3 cellular contexts compared by ENCODE assay signal in genomic region chr3:24413662-24414061, GRCh38.
DNase-seq lines count a peak whose midpoint lies in the region; ATAC-seq, FAIRE-seq and TF ChIP-seq lines count a peak whose summit lies in the region.
"Not testable (repeated sequence)": the region's sequence is repeated elsewhere in the genome, so short reads cannot be mapped to it uniquely, and the experiment has no call there.

No MANE protein-coding gene starts in this region.

- CTCF ChIA-PET in HEK293 (lab: Yijun Ruan, JAX); K562 (lab: Yijun Ruan, JAX; ENCODE audit: low intra/inter-chr PET ratio): not testable (repeated sequence)

- FAIRE-seq in K562 (lab: Jason Lieb, UNC), result not testable (repeated sequence)

- TF ChIP-seq CTCF in HEK293 (tag by site-specific recombination; IDR thresholded peaks at IDR 0.05); K562 (IDR thresholded peaks at IDR 0.05 in 2 of 3, conservative IDR thresholded peaks at IDR 0.05 in 1 of 3; ENCODE audit: insufficient read depth in 2 of 3, low read depth in 1 of 3, low read length in 3 of 3): not testable (repeated sequence)

- peak; percentile 11 for DNase-seq in Karpas-422
- not testable (repeated sequence) for DNase-seq in K562 (ENCODE audit: extremely low read depth in 1 of 4, low spot score in 3 of 4)

- 33% methylated on average over 5 of the region's 5 CpGs for WGBS in K562 (ENCODE audit: insufficient coverage, low coverage, missing lambda C conversion rate)

- H3K9me2 ChIP-seq in Karpas-422 (replicated peaks; ENCODE audit: insufficient read depth, low read length), result not testable (repeated sequence)

- POLR2A ChIA-PET in HEK293 (lab: Yijun Ruan, JAX); K562 (lab: Yijun Ruan, JAX): not testable (repeated sequence)

- not testable (repeated sequence) for TF ChIP-seq POLR2A in K562 (conservative IDR thresholded peaks at IDR 0.05)

- not testable (repeated sequence) for H3K4me3 ChIP-seq in HEK293 (ENCODE audit: low read depth, low read length); Karpas-422 (ENCODE audit: low read length); K562

- not testable (repeated sequence) for H3K9me1 ChIP-seq in K562 (ENCODE audit: control insufficient read depth, insufficient read depth, low read length)

- not testable (repeated sequence) for BruUV-seq in K562 (replicated peaks; lab: Mats Ljungman, UMichigan)

- TF ChIP-seq EP300 in K562 (IDR thresholded peaks at IDR 0.05; ENCODE audit: low read length), result not testable (repeated sequence)

- not testable (repeated sequence) for H3K9me3 ChIP-seq in HEK293 (ENCODE audit: control insufficient read depth, insufficient read depth, low read depth, low read length); Karpas-422 (ENCODE audit: low read length); K562 (replicated peaks; ENCODE audit: control insufficient read depth, insufficient read depth, low read depth, low read length)

- not testable (repeated sequence) for H3K27ac ChIP-seq in HEK293 (ENCODE audit: extremely low read depth, low read depth, low read length); Karpas-422 (ENCODE audit: low read length); K562 (ENCODE audit: extremely low read depth, low read depth, low read length)

- not testable (repeated sequence) for ATAC-seq in K562

- not testable (repeated sequence) for H2AFZ ChIP-seq in Karpas-422 (ENCODE audit: low read length); K562 (ENCODE audit: low read depth, low read length)

- H3K9ac ChIP-seq in Karpas-422 (ENCODE audit: low read length); K562 (ENCODE audit: insufficient read depth in 1 of 2, low read depth in 2 of 2, low read length in 2 of 2): not testable (repeated sequence)

- not testable (repeated sequence) for TF ChIP-seq RAD21 in K562 (CRISPR knock-in tag; conservative IDR thresholded peaks at IDR 0.05 in 1 of 2, IDR thresholded peaks at IDR 0.05 in 1 of 2)

- H3K27me3 ChIP-seq in Karpas-422 (ENCODE audit: low read length); K562 (ENCODE audit: control insufficient read depth in 2 of 2, insufficient read depth in 2 of 2, low read length in 2 of 2): not testable (repeated sequence)

- not testable (repeated sequence) for H3K4me1 ChIP-seq in HEK293 (ENCODE audit: control insufficient read depth, insufficient read depth, low read length); Karpas-422 (ENCODE audit: low read length); K562 (replicated peaks in 1 of 2; ENCODE audit: control insufficient read depth in 2 of 2, insufficient read depth in 2 of 2, low read length in 2 of 2)

- not testable (repeated sequence) for H3K36me3 ChIP-seq in HEK293 (ENCODE audit: control insufficient read depth in 2 of 2, insufficient read depth in 1 of 2, low read length in 2 of 2); Karpas-422 (ENCODE audit: insufficient read depth, low read length); K562 (ENCODE audit: control insufficient read depth, insufficient read depth, low read length)

- intact Hi-C loops in K562 (cut with micrococcal nuclease), result not testable (repeated sequence)

- not testable (repeated sequence) for H3K79me2 ChIP-seq in Karpas-422 (ENCODE audit: low read length); K562 (ENCODE audit: control insufficient read depth, insufficient read depth, low read length)

- H4K20me1 ChIP-seq in Karpas-422 (ENCODE audit: insufficient read depth, low read depth, low read length); K562 (replicated peaks; ENCODE audit: control insufficient read depth, insufficient read depth, low read length): not testable (repeated sequence)

- H3K4me2 ChIP-seq in Karpas-422 (ENCODE audit: low read depth, low read length, poor library complexity, severe bottlenecking); K562 (ENCODE audit: insufficient read depth, low read length): not testable (repeated sequence)

- in situ Hi-C loops in K562 (cut with MboI), result not testable (repeated sequence)

TF ChIP-seq in HEK293, 187 proteins besides CTCF, POLR2A, EP300 and RAD21:
- TF ChIP-seq ZNF280D (tag by site-specific recombination; IDR thresholded peaks at IDR 0.05) (0 out of 2 replicates have a peak, but pooled peaks have one; percentile 31), ZNF580 (tag by site-specific recombination; IDR thresholded peaks at IDR 0.05) (peak; percentile 93), ZNF146 (tag by site-specific recombination; IDR thresholded peaks at IDR 0.05) (peak; percentile 95), ZNF202 (tag by site-specific recombination; IDR thresholded peaks at IDR 0.05; ENCODE audit: borderline replicate concordance) (0 out of 2 replicates have a peak, but pooled peaks have one; percentile 13)

TF ChIP-seq in K562, 482 proteins besides CTCF, POLR2A, EP300 and RAD21:
- TF ChIP-seq RBM25 (IDR thresholded peaks at IDR 0.05; ENCODE audit: low read depth, low read length, severe bottlenecking), result peak; percentile 47
- 0 out of 2 replicates have a peak, but pooled peaks have one; percentile 52 for TF ChIP-seq CHAMP1 (IDR thresholded peaks at IDR 0.05)
- TF ChIP-seq ZNF146 (CRISPR knock-in tag; IDR thresholded peaks at IDR 0.05; ENCODE audit: unreplicated experiment), result peak; percentile 97
- TF ChIP-seq KDM1A (IDR thresholded peaks at IDR 0.05), result peak; percentile 45 to 57; a peak in 3 of 4 replicates
- peak; percentile 72 for TF ChIP-seq BCOR (IDR thresholded peaks at IDR 0.05)
